8 cellular contexts compared by ENCODE assay signal in genomic region chr11:506950-507726, GRCh38. TPM values are rescaled to one million over a fixed set of nuclear protein-coding genes. Genes with fewer than 3 reads are reported as not detected.
A peak's percentile ranks its signal among the peaks of the same experiment; 100 is the strongest.
DNase-seq lines count a peak whose midpoint lies in the region; ATAC-seq and TF ChIP-seq lines count a peak whose summit lies in the region.

Gene RNH1 (minus strand): TSS chr11:507242. CDS start chr11:502162, 5,080 bp downstream.

- peaks cover 0 to 49% of the 10 kb centered on the region in 2 donors for H3K4me1 ChIP-seq in right atrium auricular region
- H3K4me1 ChIP-seq in uterus: peaks cover 0 to 19% of the 10 kb centered on the region in 2 donors

- H3K27ac ChIP-seq in right atrium auricular region: peak within 1 kb of the TSS; percentile 100
- peak within 1 kb of the TSS; percentile 97 to 100 for H3K27ac ChIP-seq in uterus

- H3K9me3 ChIP-seq in right atrium auricular region (no peaks in the 10 kb centered on the region), uterus (no peaks in the 10 kb centered on the region)

- TF ChIP-seq CTCF in right atrium auricular region (IDR thresholded peaks at IDR 0.05) (peak in 1 of 2 donors; percentile 19), uterus (IDR thresholded peaks at IDR 0.05) (peak in 2 of 4 experiments; percentile 5 to 16)

- intact Hi-C loops in T-helper 2 cell treated with Interferon-gamma antibody and Interleukin-4, amounts not matched to agents 100 ng/mL and 5 ng/mL, for 36 hours (cut with micrococcal nuclease): loop anchor here (1.0 to 2.0 kb wide), 9 partner anchors 11 to 271 kb away; partner anchors contain the start of genes DEAF1, HRAS, LMNTD2 and PSMD13
- intact Hi-C loops in uterus (cut with DNase I; ENCODE audit: low total_unique reads): no loop called here

- H3K36me3 ChIP-seq in right atrium auricular region: peaks cover 18% of the 10 kb centered on the region
- H3K36me3 ChIP-seq in uterus: no peaks in the 10 kb centered on the region

- H3K4me3 ChIP-seq in right atrium auricular region (peak within 1 kb of the TSS; percentile 79 to 95), uterus (peak within 1 kb of the TSS; percentile 89 to 95)

- H3K27me3 ChIP-seq in right atrium auricular region (no peaks in the 10 kb centered on the region), uterus (no peaks in the 10 kb centered on the region)

- peak in 1 of 2 donors; percentile 73 for TF ChIP-seq POLR2A in uterus (IDR thresholded peaks at IDR 0.05)

- ATAC-seq in GM18498 (IDR thresholded peaks at IDR 0.05; ENCODE audit: unreplicated experiment) (peak; percentile 66), HG02938 (IDR thresholded peaks at IDR 0.05; ENCODE audit: unreplicated experiment) (peak; percentile 32)

- DNase-seq in NCI-H187 (lab: John Stamatoyannopoulos, UW) (peak; percentile 87 to 94), anterior cingulate cortex (lab: John Stamatoyannopoulos, UW) (peak; percentile 84 to 100 (median 98)), right atrium auricular region (ENCODE audit: low spot score) (peak; percentile 98), putamen (ENCODE audit: low spot score) (peak; percentile 97), uterus (peak; percentile 98 to 99)

RNA-seq across cellular contexts. Expression of gene RNH1, which starts in this region (rescaled TPM):
- 99.8 and 101 TPM in 2 replicates for total RNA-seq in T-helper 2 cell treated with Interferon-gamma antibody and Interleukin-4, amounts not matched to agents 100 ng/mL and 5 ng/mL, for 36 hours
- 100 to 1,000 TPM; 185 to 248 TPM for total RNA-seq in right atrium auricular region
- 100 to 1,000 TPM; 111 to 175 (median 142) TPM for total RNA-seq in uterus

Comparison
In these comparisons a context has a peak if more than half of its experiments do, and no peak if none do; other contexts are left out.
1. Peak in every context shown above with its lines: DNase-seq, ATAC-seq, H3K4me3 ChIP-seq and H3K27ac ChIP-seq.